ENCODE assay signal across 23 cellular contexts in the genomic region with DNA sequence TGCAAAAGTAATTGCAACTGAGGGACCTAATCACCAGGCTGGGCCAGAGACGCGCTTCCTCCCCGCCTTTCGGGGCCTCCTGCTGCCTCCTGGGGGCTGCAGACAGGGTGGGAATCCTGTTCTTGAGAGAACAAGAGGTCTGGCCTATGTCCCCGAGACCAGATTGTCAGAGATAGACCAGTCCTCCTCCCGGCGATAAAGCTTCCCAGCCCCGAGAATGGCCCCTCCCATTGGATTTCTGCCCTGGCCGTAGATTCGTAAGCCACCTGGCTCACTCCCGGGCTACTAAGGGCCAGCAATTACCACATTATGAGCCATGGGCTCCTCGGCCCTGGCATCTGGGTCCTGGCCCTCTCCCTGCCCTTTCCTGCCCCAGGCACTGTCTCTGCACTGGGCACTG.
DNase-seq lines count a peak whose midpoint lies in the region; ATAC-seq and TF ChIP-seq lines count a peak whose summit lies in the region.
"Had no signal": no experiment of that assay in that cellular context is flagged by ENCODE, and none has a peak within 500 bp of the region (broad histone marks: within the 10 kb centered on the region; RNA-seq: fewer than 3 reads in every experiment).

No MANE protein-coding gene starts in this region.

- in situ Hi-C loops in G401 (cut with HindIII; ENCODE audit: low sequenced_read_pairs), result loop anchor here (25.0 kb wide), 1 partner anchor 134 kb away; a partner anchor contains a TSS

- TF ChIP-seq CTCF in WERI-Rb-1 (IDR thresholded peaks at IDR 0.05; ENCODE audit: low read depth, low read length), result no peak

- H3K27me3 ChIP-seq in WERI-Rb-1 (ENCODE audit: insufficient read depth, low read depth, severe bottlenecking), result no peaks in the 10 kb centered on the region
- H3K27me3 ChIP-seq in effector memory CD4-positive, alpha-beta T cell (replicated peaks; ENCODE audit: control insufficient read depth, insufficient read depth, low read length, poor library complexity, severe bottlenecking), result peaks cover 3% of the 10 kb centered on the region

- H3K27ac ChIP-seq in WERI-Rb-1, result no peak overlapping the region
- no peak overlapping the region for H3K27ac ChIP-seq in effector memory CD4-positive, alpha-beta T cell (ENCODE audit: insufficient read depth, low read length, poor library complexity, severe bottlenecking)
- H3K27ac ChIP-seq: PC-9 had no signal

- H3K4me1 ChIP-seq in effector memory CD4-positive, alpha-beta T cell (ENCODE audit: control insufficient read depth, insufficient read depth, low read length, poor library complexity, severe bottlenecking), result peaks cover 3% of the 10 kb centered on the region
- H3K4me1 ChIP-seq: Caco-2 had no signal

- no peak overlapping the region for H3K4me3 ChIP-seq in WERI-Rb-1 (ENCODE audit: low read depth, low read length)
- no peak overlapping the region for H3K4me3 ChIP-seq in effector memory CD4-positive, alpha-beta T cell (ENCODE audit: insufficient read depth, low read depth, low read length, poor library complexity, severe bottlenecking)
- H3K4me3 ChIP-seq: K562, MG63, PC-9 had no signal

- H3K36me3 ChIP-seq in WERI-Rb-1, result no peaks in the 10 kb centered on the region
- no peaks in the 10 kb centered on the region for H3K36me3 ChIP-seq in effector memory CD4-positive, alpha-beta T cell (ENCODE audit: control insufficient read depth, insufficient read depth, low read length)
- H3K36me3 ChIP-seq: MG63 had no signal

- DNase-seq in G401 (ENCODE audit: low spot score) (peak; percentile 77), NCI-H146 (lab: John Stamatoyannopoulos, UW) (peak; percentile 67), WERI-Rb-1 (peak; percentile 52), left lobe of liver (ENCODE audit: low spot score) (no peak), NCI-H748 treated with DMSO at 0.1 percent for 48 hours (lab: John Stamatoyannopoulos, UW) (no peak), SHP77 (lab: John Stamatoyannopoulos, UW) (no peak), NCI-H2107 treated with DMSO at 0.1 percent for 48 hours (lab: John Stamatoyannopoulos, UW; ENCODE audit: unreplicated experiment) (no peak)
- no peak for DNase-seq in effector memory CD4-positive, alpha-beta T cell
- DNase-seq: Caco-2; CD4-positive, alpha-beta T cell; DMS 273 treated with DMSO at 0.1 percent for 48 hours; DMS79 treated with DMSO at 0.1 percent for 48 hours; GOT3; MG63; NCI-H1048; NCI-H1436 treated with DMSO at 0.1 percent for 48 hours; NCI-H2029 treated with DMSO at 0.1 percent for 48 hours; NCI-H2171 treated with DMSO at 0.1 percent for 48 hours; NCI-H524 treated with DMSO at 0.1 percent for 48 hours; PC-9; RPMI8226; SIG-M5 had no signal

- peaks cover 1% of the 10 kb centered on the region for H3K9me3 ChIP-seq in WERI-Rb-1 (ENCODE audit: severe bottlenecking)
- H3K9me3 ChIP-seq in effector memory CD4-positive, alpha-beta T cell (ENCODE audit: control insufficient read depth, low read length), result no peaks in the 10 kb centered on the region
- H3K9me3 ChIP-seq: Caco-2 had no signal

- ATAC-seq in left lobe of liver, result peak; percentile 38

Comparison
In these comparisons a context has a peak if more than half of its experiments do, and no peak if none do; other contexts are left out.
1. DNase-seq: peak in G401 (single experiment), NCI-H146 (single experiment) and WERI-Rb-1 (single experiment); none in left lobe of liver (single experiment), NCI-H748 treated with DMSO at 0.1 percent for 48 hours (single experiment), SHP77 (0 of 2), effector memory CD4-positive, alpha-beta T cell (0 of 3) and NCI-H2107 treated with DMSO at 0.1 percent for 48 hours (single experiment).